14 cellular contexts compared by ENCODE assay signal in genomic region chr14:105275267-105275946, GRCh38. TPM values are rescaled to one million over a fixed set of nuclear protein-coding genes. Genes with fewer than 3 reads are reported as not detected.
DNase-seq lines count a peak whose midpoint lies in the region; ATAC-seq and TF ChIP-seq lines count a peak whose summit lies in the region.
"Had no signal": no experiment of that assay in that cellular context is flagged by ENCODE, and none has a peak within 500 bp of the region (broad histone marks: within the 10 kb centered on the region; RNA-seq: fewer than 3 reads in every experiment).

No MANE protein-coding gene starts in this region.

- TF ChIP-seq EP300 in suprapubic skin (IDR thresholded peaks at IDR 0.05), result no peak

- peak overlapping the region in 4 of 5 experiments; percentile 50 to 93 (median 76) for H3K27ac Mint-ChIP-seq in brain
- peak overlapping the region; percentile 54 for H3K27ac Mint-ChIP-seq in stimulated activated memory B cell treated with anti-CD40 and anti-IgM and Interleukin-4, amounts not matched to agents 10 μg/mL and 1 μg/mL and 100 μg/mL, for 72 hours

- peaks cover 15% of the 10 kb centered on the region for H3K4me1 Mint-ChIP-seq in brain
- H3K4me1 Mint-ChIP-seq in stimulated activated memory B cell treated with anti-CD40 and anti-IgM and Interleukin-4, amounts not matched to agents 10 μg/mL and 1 μg/mL and 100 μg/mL, for 72 hours, result peaks cover 16% of the 10 kb centered on the region

- H3K4me3 ChIP-seq in suprapubic skin, result no peak overlapping the region

- no peaks in the 10 kb centered on the region for H3K9me3 ChIP-seq in suprapubic skin

- no peak for ATAC-seq in stimulated activated memory B cell treated with anti-CD40 and anti-IgM and Interleukin-4, amounts not matched to agents 10 μg/mL and 1 μg/mL and 100 μg/mL, for 72 hours

- H3K36me3 ChIP-seq in suprapubic skin, result peaks cover 3% of the 10 kb centered on the region

- DNase-seq in HCEC 1CT (peak; percentile 27), iris pigment epithelial cell (ENCODE audit: low read depth) (peak; percentile 61), Ammon's horn (ENCODE audit: low spot score) (no peak), cerebellar nuclear complex (lab: John Stamatoyannopoulos, UW) (no peak), suprapubic skin (ENCODE audit: low spot score in 2 of 2) (no peak)
- DNase-seq: activated CD4-positive, alpha-beta T cell treated with anti-CD3 and anti-CD28 coated beads, Interleukin-2, amount 50 U/mL, for 48 hours; activated naive CD4-positive, alpha-beta T cell treated with Interleukin-2 at 50 U/mL for 16 hours; dermis blood vessel endothelial cell; DND-41; NCI-H1105; NCI-H774; stimulated activated CD4-positive, alpha-beta T cell treated with anti-CD3 and anti-CD28 coated beads, Interleukin-12 subunit alpha, Interleukin-12 subunit beta, amount 100 ng/mL, for 4 hours had no signal

- H3K36me3 Mint-ChIP-seq in brain, result peaks cover 11% of the 10 kb centered on the region
- H3K36me3 Mint-ChIP-seq in stimulated activated memory B cell treated with anti-CD40 and anti-IgM and Interleukin-4, amounts not matched to agents 10 μg/mL and 1 μg/mL and 100 μg/mL, for 72 hours, result peaks cover 9% of the 10 kb centered on the region

- TF ChIP-seq CTCF in brain (conservative IDR thresholded peaks at IDR 0.05), result no peak
- TF ChIP-seq CTCF in suprapubic skin (IDR thresholded peaks at IDR 0.05), result no peak

- H3K4me1 ChIP-seq in suprapubic skin, result peaks cover 25% of the 10 kb centered on the region

- H3K27ac ChIP-seq in suprapubic skin, result no peak overlapping the region

- 52% methylated on average over 5 of the region's 16 CpGs for WGBS in suprapubic skin

- no peak overlapping the region for H3K4me3 Mint-ChIP-seq in brain
- H3K4me3 Mint-ChIP-seq in stimulated activated memory B cell treated with anti-CD40 and anti-IgM and Interleukin-4, amounts not matched to agents 10 μg/mL and 1 μg/mL and 100 μg/mL, for 72 hours, result no peak overlapping the region

- no peak for TF ChIP-seq POLR2A in suprapubic skin (IDR thresholded peaks at IDR 0.05)

- H3K27me3 Mint-ChIP-seq in brain, result no peaks in the 10 kb centered on the region
- H3K27me3 Mint-ChIP-seq in stimulated activated memory B cell treated with anti-CD40 and anti-IgM and Interleukin-4, amounts not matched to agents 10 μg/mL and 1 μg/mL and 100 μg/mL, for 72 hours, result no peaks in the 10 kb centered on the region

- no peaks in the 10 kb centered on the region for H3K27me3 ChIP-seq in suprapubic skin

- no peaks in the 10 kb centered on the region for H3K9me3 Mint-ChIP-seq in brain
- H3K9me3 Mint-ChIP-seq in stimulated activated memory B cell treated with anti-CD40 and anti-IgM and Interleukin-4, amounts not matched to agents 10 μg/mL and 1 μg/mL and 100 μg/mL, for 72 hours, result no peaks in the 10 kb centered on the region

RNA-seq across cellular contexts. Expression of gene BRF1, which starts 25.4 kb away (rescaled TPM):
- polyA plus RNA-seq in brain (ENCODE audit: insufficient read depth, low read depth, low replicate concordance), result 36.4 TPM
- 100 to 1,000 TPM in 1 of 4 donors, 10 to 100 TPM in 3; 37.9 to 102 (median 52.5) TPM for total RNA-seq in suprapubic skin

RNA-seq across cellular contexts. Expression of gene BTBD6, which starts 27.1 kb away (rescaled TPM):
- 91.4 TPM for polyA plus RNA-seq in brain (ENCODE audit: insufficient read depth, low read depth, low replicate concordance)
- 10 to 100 TPM; 38.9 to 63.7 (median 58.6) TPM for total RNA-seq in suprapubic skin

RNA-seq across cellular contexts. Expression of gene PACS2, which starts 39.1 kb away (rescaled TPM):
- polyA plus RNA-seq in brain (ENCODE audit: insufficient read depth, low read depth, low replicate concordance), result 127 TPM
- total RNA-seq in suprapubic skin, result 100 to 1,000 TPM in 1 of 4 donors, 10 to 100 TPM in 3; 41.9 to 100 (median 66.6) TPM

Comparison
In these comparisons a context has a peak if more than half of its experiments do, and no peak if none do; other contexts are left out.
1. DNase-seq: peak in HCEC 1CT (single experiment) and iris pigment epithelial cell (single experiment); none in Ammon's horn (single experiment), cerebellar nuclear complex (0 of 2) and suprapubic skin (0 of 2).